Comparison of ENCODE assay signal across 8 cellular contexts in the genomic region with DNA sequence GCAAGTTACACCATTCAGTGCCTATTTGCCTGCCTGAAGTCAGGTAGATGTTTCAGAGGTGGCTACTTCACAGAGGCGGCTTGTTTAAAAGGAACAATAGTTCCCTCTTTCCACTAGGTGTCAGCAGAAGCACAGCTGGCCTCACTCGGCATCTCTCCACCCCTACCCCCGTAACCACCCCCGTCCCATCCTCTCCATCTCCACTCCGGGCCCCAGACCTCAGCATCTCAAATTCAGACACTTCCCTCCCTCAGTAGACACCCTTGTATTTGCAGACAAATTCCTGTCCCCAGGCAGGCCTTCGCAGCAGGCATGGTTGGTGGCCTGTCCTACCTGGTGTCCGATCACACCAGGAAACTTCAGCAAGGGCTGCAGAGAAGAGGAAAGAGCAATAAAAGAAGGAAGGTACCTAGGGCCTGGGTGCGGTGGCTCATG. TPM values are rescaled to one million over a fixed set of nuclear protein-coding genes. Genes with fewer than 3 reads are reported as not detected.
A peak's percentile ranks its signal among the peaks of the same experiment; 100 is the strongest.
DNase-seq lines count a peak whose midpoint lies in the region; ATAC-seq and TF ChIP-seq lines count a peak whose summit lies in the region.

No MANE protein-coding gene starts in this region.

- peak overlapping the region; percentile 54; the same call in 2 of the 3 replicates for H3K4me3 Mint-ChIP-seq in GM23338

- H3K27ac Mint-ChIP-seq in GM23338 = 0 out of 2 replicates have a peak overlapping the region, but pooled peaks have one; percentile 65

- no peaks in the 10 kb centered on the region for H3K4me1 ChIP-seq in GM23338 (ENCODE audit: insufficient read depth)
- H3K4me1 ChIP-seq in colonic mucosa = no peaks in the 10 kb centered on the region
- no peaks in the 10 kb centered on the region for H3K4me1 ChIP-seq in liver (ENCODE audit: control insufficient read depth in 4 of 4, insufficient read depth in 4 of 4, low read length in 3 of 4)

- peak; percentile 71 for DNase-seq in AG08396 (ENCODE audit: low spot score)
- peak; percentile 91 for DNase-seq in GM23338 (ENCODE audit: low spot score)
- DNase-seq in NCI-H345 treated with DMSO at 0.1 percent for 48 hours (lab: John Stamatoyannopoulos, UW; ENCODE audit: unreplicated experiment) = peak; percentile 65
- DNase-seq in activated CD4-positive, CD25-positive, alpha-beta regulatory T cell treated with anti-CD3 and anti-CD28 coated beads, Interleukin-2, amount 50 U/mL, for 16 hours (ENCODE audit: low read depth, low spot score) = peak; percentile 8
- DNase-seq in colonic mucosa = peak; percentile 47
- DNase-seq in stimulated activated CD8-positive, alpha-beta memory T cell treated with anti-CD3 and anti-CD28 coated beads, Interleukin-2, amount 100 ng/mL, for 48 hours (ENCODE audit: low read depth in 2 of 2) = peak; percentile 14 to 30

- intact Hi-C loops in colonic mucosa (cut with DNase I) = loop anchor here (2.0 kb wide), 1 partner anchor 58 kb away; the partner anchor contains the start of gene FEM1A

- H3K27me3 Mint-ChIP-seq in GM23338 (ENCODE audit: insufficient read depth, low read depth, poor library complexity) = peaks cover 16% of the 10 kb centered on the region

- H3K4me1 Mint-ChIP-seq in GM23338 = peaks cover 2% of the 10 kb centered on the region; the same call in 1 of the 3 replicates

- H3F3A ChIP-seq in GM23338 (replicated peaks; ENCODE audit: low read depth) = no peaks in the 10 kb centered on the region

- H3K4me3 ChIP-seq in GM23338 (peak overlapping the region; percentile 41; the same call in 1 of the 2 replicates), colonic mucosa (no peak overlapping the region), liver (ENCODE audit: low read depth in 1 of 3, low read length in 3 of 3) (no peak overlapping the region)

- H3K36me3 ChIP-seq in GM23338 (ENCODE audit: insufficient read depth) = no peaks in the 10 kb centered on the region
- no peaks in the 10 kb centered on the region for H3K36me3 ChIP-seq in colonic mucosa
- no peaks in the 10 kb centered on the region for H3K36me3 ChIP-seq in liver (ENCODE audit: control insufficient read depth in 4 of 4, insufficient read depth in 3 of 4, low read depth in 1 of 4, low read length in 3 of 4)

- H3K27me3 ChIP-seq in GM23338 (ENCODE audit: insufficient read depth) (no peaks in the 10 kb centered on the region), colonic mucosa (no peaks in the 10 kb centered on the region), liver (ENCODE audit: control insufficient read depth in 4 of 4, insufficient read depth in 4 of 4, low read length in 3 of 4) (no peaks in the 10 kb centered on the region)

- H3K9me3 ChIP-seq in colonic mucosa (no peaks in the 10 kb centered on the region), liver (ENCODE audit: control insufficient read depth in 4 of 4, low read length in 3 of 4) (no peaks in the 10 kb centered on the region)

- H3K9ac ChIP-seq in colonic mucosa (ENCODE audit: low read depth in 2 of 2, low read length in 2 of 2) (no peak overlapping the region), liver (ENCODE audit: low read depth in 1 of 2, low read length in 2 of 2) (no peak overlapping the region)

- peak; percentile 97 for ATAC-seq in GM23338
- ATAC-seq in GM18867 (IDR thresholded peaks at IDR 0.05; ENCODE audit: unreplicated experiment) = no peak

- H3K79me2 ChIP-seq in GM23338 (replicated peaks; ENCODE audit: insufficient read depth) = no peaks in the 10 kb centered on the region

- H3K9me2 ChIP-seq in GM23338 (ENCODE audit: insufficient read depth) = no peaks in the 10 kb centered on the region

- H3K27ac ChIP-seq in GM23338 (ENCODE audit: low read depth) (no peak overlapping the region), colonic mucosa (no peak overlapping the region), liver (ENCODE audit: low read depth in 1 of 2, low read length in 2 of 2) (no peak overlapping the region)

- TF ChIP-seq CTCF in GM23338 (conservative IDR thresholded peaks at IDR 0.05; ENCODE audit: low read depth in 2 of 2) (peak; percentile 65 to 96), colonic mucosa (IDR thresholded peaks at IDR 0.05) (peak; percentile 60), liver (IDR thresholded peaks at IDR 0.05; ENCODE audit: low read depth, low read length, missing input control) (peak; percentile 61)

- peak; percentile 83 to 87 for TF ChIP-seq RAD21 in liver (IDR thresholded peaks at IDR 0.05)

- peak overlapping the region; percentile 67 for H3K4me2 ChIP-seq in GM23338

- H3K36me3 Mint-ChIP-seq in GM23338 (ENCODE audit: low read depth) = no peaks in the 10 kb centered on the region

- peak overlapping the region; percentile 100 for H2AFZ ChIP-seq in GM23338

- no peaks in the 10 kb centered on the region for H4K20me1 ChIP-seq in GM23338 (replicated peaks; ENCODE audit: insufficient read depth)

- no peaks in the 10 kb centered on the region for H3K9me3 Mint-ChIP-seq in GM23338

- 25% methylated on average over 8 of the region's 8 CpGs for WGBS in liver

TF ChIP-seq in GM23338, 12 proteins besides CTCF, POLR2A, EP300 and RAD21 (continues in another document):
- no peak for TF ChIP-seq ZNF331 (CRISPR knock-in tag; IDR thresholded peaks at IDR 0.05; ENCODE audit: low read depth)
- TF ChIP-seq JUNB (IDR thresholded peaks at IDR 0.05; ENCODE audit: unreplicated experiment) = no peak
- TF ChIP-seq NANOG (IDR thresholded peaks at IDR 0.05; ENCODE audit: borderline replicate concordance) = no peak
- no peak for TF ChIP-seq ZNF114 (CRISPR knock-in tag; IDR thresholded peaks at IDR 0.05)
- no peak for TF ChIP-seq REST (IDR thresholded peaks at IDR 0.05; ENCODE audit: unreplicated experiment)
- no peak for TF ChIP-seq EZH2 (IDR thresholded peaks at IDR 0.05; ENCODE audit: low read depth, unreplicated experiment)

TF ChIP-seq in liver, 16 proteins besides CTCF, POLR2A, EP300 and RAD21:
- TF ChIP-seq FOXA1 (IDR thresholded peaks at IDR 0.05) (no peak), REST (IDR thresholded peaks at IDR 0.05) (peak; percentile 29), TAF1 (conservative IDR thresholded peaks at IDR 0.05) (no peak)

RNA-seq across cellular contexts. Expression of gene DPP9, which starts 9.1 kb away (rescaled TPM):
- 30.8 and 49.2 TPM in 2 replicates for total RNA-seq in GM23338 (2014; rRNA removed; shearing (Covaris generic))
- 18.6 and 19.5 TPM in 2 replicates for polyA plus RNA-seq in GM23338 (2016; fragmentation: Nextera tagmentation; extraction: Ambion mirVana)
- 100 to 1,000 TPM in 1 of 2 donors, 10 to 100 TPM in 1; 56.3 to 100 TPM for total RNA-seq in colonic mucosa
- 10 to 100 TPM; 27.3 to 74.5 TPM for total RNA-seq in liver
- 10 to 100 TPM; 20.5 to 53.4 TPM for polyA plus RNA-seq in liver

RNA-seq across cellular contexts. Expression of gene FEM1A, which starts 58.8 kb away (rescaled TPM):
- 15.2 and 16.5 TPM in 2 replicates for total RNA-seq in GM23338 (2014; rRNA removed; shearing (Covaris generic))
- 0.87 and 0.97 TPM in 2 replicates for polyA plus RNA-seq in GM23338 (2016; fragmentation: Nextera tagmentation; extraction: Ambion mirVana)
- total RNA-seq in colonic mucosa = 10 to 100 TPM; 10.4 to 13.3 TPM
- total RNA-seq in liver = 10 to 100 TPM in 1 of 2 donors, 1 to 10 TPM in 1; 10.0 to 15.1 TPM
- polyA plus RNA-seq in liver = 1 to 10 TPM in 1 of 2 donors, under 1 TPM in 1; 0.25 to 4.9 TPM

Comparison
In these comparisons a context has a peak if more than half of its experiments do, and no peak if none do; other contexts are left out.
1. DNase-seq: peak in every context shown above with its lines; median percentile 91 in GM23338; 71 in AG08396; 65 in NCI-H345 treated with DMSO at 0.1 percent for 48 hours; 47 in colonic mucosa; 22 in stimulated activated CD8-positive, alpha-beta memory T cell treated with anti-CD3 and anti-CD28 coated beads, Interleukin-2, amount 100 ng/mL, for 48 hours; 8 in activated CD4-positive, CD25-positive, alpha-beta regulatory T cell treated with anti-CD3 and anti-CD28 coated beads, Interleukin-2, amount 50 U/mL, for 16 hours.